Comparison of ENCODE assay signal across 19 cellular contexts in the genomic region with DNA sequence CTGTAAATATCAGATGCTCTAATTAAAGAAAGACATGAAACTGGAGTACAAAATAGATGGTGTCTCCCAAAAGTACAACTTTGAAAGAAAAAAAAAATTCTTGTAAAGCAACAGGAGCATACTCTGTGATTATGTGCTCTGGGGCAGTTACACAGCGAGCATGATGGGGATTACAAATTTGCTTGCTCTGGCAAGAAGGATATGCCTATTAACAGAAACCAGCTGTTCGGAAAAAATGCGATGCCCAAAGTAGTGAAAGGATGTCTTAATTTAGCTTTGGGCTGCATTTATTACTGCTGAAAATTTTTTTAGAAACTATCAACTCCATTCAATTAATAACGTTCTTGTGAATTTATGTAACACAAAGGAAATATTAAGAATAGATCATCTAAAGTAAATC.
"Had no signal": no experiment of that assay in that cellular context is flagged by ENCODE, and none has a peak within 500 bp of the region (broad histone marks: within the 10 kb centered on the region; RNA-seq: fewer than 3 reads in every experiment).

No MANE protein-coding gene starts in this region.

- H3K9me3 ChIP-seq: MG63 had no signal

- ATAC-seq: SK-N-SH treated with all-trans-retinoic acid at 6 μM for 48 hours had no signal

- H3K27me3 ChIP-seq: MG63 had no signal

- FAIRE-seq: RCC 7860 had no signal

- H3K4me3 ChIP-seq: MG63 had no signal

- DNase-seq: Karpas-422, KG1, MG63, NCI-H1092, NCI-H1105 treated with DMSO at 0.1 percent for 48 hours, NCI-H1417 treated with DMSO at 0.1 percent for 48 hours, NCI-H146, NCI-H187 treated with DMSO at 0.1 percent for 48 hours, NCI-H2029 treated with DMSO at 0.1 percent for 48 hours, NCI-H226, NCI-H446, NCI-H510A, NCI-H524 treated with DMSO at 0.1 percent for 48 hours, NCI-H69, NCI-H774, RPMI8226, SHP77 had no signal

- H3K36me3 ChIP-seq: MG63 had no signal
